In genomic region chr10:99859585-99859984, GRCh38 we compare ENCODE assay signal across 11 cellular contexts.
DNase-seq lines count a peak whose midpoint lies in the region; ATAC-seq and TF ChIP-seq lines count a peak whose summit lies in the region.
"Had no signal": no experiment of that assay in that cellular context is flagged by ENCODE, and none has a peak within 500 bp of the region (broad histone marks: within the 10 kb centered on the region; RNA-seq: fewer than 3 reads in every experiment).

No MANE protein-coding gene starts in this region.

- ATAC-seq in activated T-cell treated with anti-CD3 and anti-CD28 coated beads, Interleukin-2, amount 50 U/mL, for 72 hours (replicated peaks in 1 of 2), result peak in 1 of 2 donors; percentile 43
- no peak for ATAC-seq in GM18498 (IDR thresholded peaks at IDR 0.05; ENCODE audit: unreplicated experiment)
- ATAC-seq in HG03442 (IDR thresholded peaks at IDR 0.05; ENCODE audit: unreplicated experiment), result no peak

- H3K9me3 Mint-ChIP-seq in activated T-cell treated with anti-CD3 and anti-CD28 coated beads, Interleukin-2, amount 50 U/mL, for 72 hours, result no peaks in the 10 kb centered on the region
- peaks cover 4% of the 10 kb centered on the region for H3K9me3 Mint-ChIP-seq in chondrocyte (ENCODE audit: low read depth)

- no peaks in the 10 kb centered on the region for H3K36me3 Mint-ChIP-seq in activated T-cell treated with anti-CD3 and anti-CD28 coated beads, Interleukin-2, amount 50 U/mL, for 72 hours (ENCODE audit: insufficient read depth in 2 of 2)
- no peaks in the 10 kb centered on the region for H3K36me3 Mint-ChIP-seq in chondrocyte (ENCODE audit: low read depth)

- DNase-seq in activated T-cell treated with anti-CD3 and anti-CD28 coated beads, Interleukin-2, amount 50 U/mL, for 72 hours, result peak; percentile 12 to 19
- DNase-seq in activated T-cell treated with anti-CD3 and anti-CD28 coated beads, Interleukin-2, amount 50 U/mL, for 48 hours, result no peak
- DNase-seq in NB4 (ENCODE audit: low read depth) (peak; percentile 33), chondrocyte (ENCODE audit: low spot score) (no peak), retinal pigment epithelial cell (ENCODE audit: low read depth) (no peak), dorsolateral prefrontal cortex (no peak)
- DNase-seq: activated CD4-positive, CD25-positive, alpha-beta regulatory T cell; COR-L47; NCI-H446 treated with DMSO at 0.1 percent for 48 hours had no signal

- no peak overlapping the region for H3K4me3 Mint-ChIP-seq in activated T-cell treated with anti-CD3 and anti-CD28 coated beads, Interleukin-2, amount 50 U/mL, for 72 hours
- H3K4me3 Mint-ChIP-seq in chondrocyte (ENCODE audit: unreplicated experiment), result no peak overlapping the region

- H3K27me3 ChIP-seq in dorsolateral prefrontal cortex, result no peaks in the 10 kb centered on the region

- no peak overlapping the region for H3K27ac Mint-ChIP-seq in activated T-cell treated with anti-CD3 and anti-CD28 coated beads, Interleukin-2, amount 50 U/mL, for 72 hours
- no peak overlapping the region for H3K27ac Mint-ChIP-seq in chondrocyte (ENCODE audit: unreplicated experiment)

- H3K4me3 ChIP-seq in NB4 (ENCODE audit: low read depth, low read length), result no peak overlapping the region
- H3K4me3 ChIP-seq in retinal pigment epithelial cell (ENCODE audit: low read length), result no peak overlapping the region
- no peak overlapping the region for H3K4me3 ChIP-seq in dorsolateral prefrontal cortex

- no peak overlapping the region for H3K27ac ChIP-seq in dorsolateral prefrontal cortex

- H3K4me1 Mint-ChIP-seq in activated T-cell treated with anti-CD3 and anti-CD28 coated beads, Interleukin-2, amount 50 U/mL, for 72 hours (ENCODE audit: low read depth), result no peaks in the 10 kb centered on the region
- H3K4me1 Mint-ChIP-seq in chondrocyte (ENCODE audit: low read depth), result no peaks in the 10 kb centered on the region

- TF ChIP-seq CTCF in NB4 (IDR thresholded peaks at IDR 0.05; ENCODE audit: low read depth, low read length) (peak; percentile 42), chondrocyte (IDR thresholded peaks at IDR 0.05) (peak; percentile 68), retinal pigment epithelial cell (conservative IDR thresholded peaks at IDR 0.05; ENCODE audit: low read depth, low read length) (peak; percentile 65), dorsolateral prefrontal cortex (IDR thresholded peaks at IDR 0.05 in 54 of 56, conservative IDR thresholded peaks at IDR 0.05 in 2 of 56; ENCODE audit: low read depth in 1 of 56, partially characterized antibody in 56 of 56) (no peak)

- no peak for TF ChIP-seq POLR2A in NB4 (IDR thresholded peaks at IDR 0.05; ENCODE audit: extremely low read depth, insufficient read length)

- intact Hi-C loops in dorsolateral prefrontal cortex (cut with DNase I), result no loop called here

- H3K27me3 Mint-ChIP-seq in activated T-cell treated with anti-CD3 and anti-CD28 coated beads, Interleukin-2, amount 50 U/mL, for 72 hours (ENCODE audit: low read depth), result peaks cover 49% of the 10 kb centered on the region
- no peaks in the 10 kb centered on the region for H3K27me3 Mint-ChIP-seq in chondrocyte (ENCODE audit: low read depth)

Comparison
In these comparisons a context has a peak if more than half of its experiments do, and no peak if none do; other contexts are left out.
1. DNase-seq: peak in activated T-cell treated with anti-CD3 and anti-CD28 coated beads, Interleukin-2, amount 50 U/mL, for 72 hours (2 of 2) and NB4 (single experiment); none in activated T-cell treated with anti-CD3 and anti-CD28 coated beads, Interleukin-2, amount 50 U/mL, for 48 hours (0 of 2), chondrocyte (single experiment), retinal pigment epithelial cell (single experiment) and dorsolateral prefrontal cortex (0 of 10).
2. CTCF ChIP-seq: peak in NB4 (single experiment), chondrocyte (single experiment) and retinal pigment epithelial cell (single experiment); none in dorsolateral prefrontal cortex (0 of 56).